ENCODE assay signal across 9 cellular contexts in genomic region chr6:89944826-89945407, GRCh38. TPM values are rescaled to one million over a fixed set of nuclear protein-coding genes. Genes with fewer than 3 reads are reported as not detected.
DNase-seq lines count a peak whose midpoint lies in the region; ATAC-seq and TF ChIP-seq lines count a peak whose summit lies in the region.
"Had no signal": no experiment of that assay in that cellular context is flagged by ENCODE, and none has a peak within 500 bp of the region (broad histone marks: within the 10 kb centered on the region; RNA-seq: fewer than 3 reads in every experiment).

No MANE protein-coding gene starts in this region.

- intact Hi-C loops in tibial artery (cut with DNase I; ENCODE audit: low total_unique reads): loop anchor here (5.0 to 10.0 kb wide), 2 partner anchors 450 to 537 kb away; no protein-coding TSS in a partner anchor

- H3K27me3 ChIP-seq in AG04450 (ENCODE audit: control insufficient read depth, insufficient read depth, low read length) (no peaks in the 10 kb centered on the region), tibial artery (no peaks in the 10 kb centered on the region)
- H3K27me3 ChIP-seq: right atrium auricular region had no signal

- H3K9me3 ChIP-seq in AG04450 (ENCODE audit: control insufficient read depth, insufficient read depth, low read length): no peaks in the 10 kb centered on the region
- no peaks in the 10 kb centered on the region for H3K9me3 ChIP-seq in tibial artery
- H3K9me3 ChIP-seq: right atrium auricular region had no signal

- POLR2A ChIA-PET in AG04450 (lab: Yijun Ruan, JAX): no interaction called here

- no peak overlapping the region for H3K27ac ChIP-seq in AG04450 (ENCODE audit: low read depth, low read length)
- H3K27ac ChIP-seq in tibial artery: no peak overlapping the region
- H3K27ac ChIP-seq: right atrium auricular region had no signal

- no peak for DNase-seq in AG04450 (ENCODE audit: low read depth, low spot score)
- DNase-seq in SKM-1 treated with dmso at 0.1 percent for 144 hours (lab: John Stamatoyannopoulos, UW; ENCODE audit: unreplicated experiment): peak; percentile 21
- DNase-seq in foreskin fibroblast: peak in 1 of 2 donors; percentile 50
- no peak for DNase-seq in tibial artery
- no peak for DNase-seq in stimulated activated CD4-positive, alpha-beta T cell treated with anti-CD3 and anti-CD28 coated beads, Interleukin-4, amount 100 ng/mL, for 1 hour
- no peak for DNase-seq in hepatic stellate cell (ENCODE audit: low spot score)

- H3K4me1 ChIP-seq in tibial artery: peaks cover 0 to 19% (median 7%) of the 10 kb centered on the region in 4 donors
- H3K4me1 ChIP-seq: right atrium auricular region had no signal

- peaks cover 0 to 9% (median 0%) of the 10 kb centered on the region in 3 donors for H3K36me3 ChIP-seq in tibial artery
- H3K36me3 ChIP-seq: right atrium auricular region had no signal

- no peak overlapping the region for H3K4me3 ChIP-seq in AG04450 (ENCODE audit: low read depth, low read length)
- H3K4me3 ChIP-seq in foreskin fibroblast (ENCODE audit: low read depth in 1 of 2, low read length in 2 of 2): no peak overlapping the region
- no peak overlapping the region for H3K4me3 ChIP-seq in tibial artery
- H3K4me3 ChIP-seq: right atrium auricular region had no signal

- CTCF ChIA-PET in AG04450 (lab: Charles Lee): interaction anchor here (0.6 to 8.4 kb wide), 6 partner anchors 17 to 532 kb away, joined by 3 to 272 read pairs (median 3); no protein-coding TSS in a partner anchor

- no peak for ATAC-seq in GM21515 (IDR thresholded peaks at IDR 0.05; ENCODE audit: unreplicated experiment)

- TF ChIP-seq CTCF in AG04450 (IDR thresholded peaks at IDR 0.05; ENCODE audit: low read depth, low read length) (peak; percentile 47), GM12874 (IDR thresholded peaks at IDR 0.05; ENCODE audit: insufficient read depth, low read depth, low read length) (peak; percentile 24; the same call in 1 of the 2 replicates), foreskin fibroblast (IDR thresholded peaks at IDR 0.05; ENCODE audit: low read depth, low read length) (peak; percentile 34), tibial artery (IDR thresholded peaks at IDR 0.05) (peak in 1 of 2 experiments; percentile 11)

RNA-seq across cellular contexts. Expression of gene GJA10, which starts 50.6 kb away (rescaled TPM):
- not detected in 2 replicates for polyA plus RNA-seq in AG04450 (2011; rRNA removed)
- not detected in 2 replicates for polyA minus RNA-seq in AG04450 (2011; rRNA and poly(A)+ RNA removed)
